Comparison of ENCODE assay signal across 8 cellular contexts in genomic region chr7:92133737-92134270, GRCh38. TPM values are rescaled to one million over a fixed set of nuclear protein-coding genes. Genes with fewer than 3 reads are reported as not detected.
DNase-seq lines count a peak whose midpoint lies in the region; ATAC-seq and TF ChIP-seq lines count a peak whose summit lies in the region.

No MANE protein-coding gene starts in this region.

- peak overlapping the region; percentile 87 for H3K4me3 ChIP-seq in HAP-1
- H3K4me3 ChIP-seq in Loucy (ENCODE audit: low read length, poor library complexity, severe bottlenecking): peak overlapping the region; percentile 84
- H3K4me3 ChIP-seq in rectal smooth muscle tissue (ENCODE audit: low read length): peak overlapping the region; percentile 97
- peak overlapping the region; percentile 46 to 61 for H3K4me3 ChIP-seq in aorta (ENCODE audit: low read length in 2 of 2)

- H3K27ac ChIP-seq in angular gyrus (ENCODE audit: low read depth, low read length): peak overlapping the region; percentile 93
- H3K27ac ChIP-seq in rectal smooth muscle tissue (ENCODE audit: low read depth, low read length): peak overlapping the region; percentile 98
- peak overlapping the region; percentile 58 to 68 for H3K27ac ChIP-seq in aorta (ENCODE audit: low read depth in 1 of 2, low read length in 2 of 2)

- peak; percentile 75 for TF ChIP-seq CTCF in Loucy (conservative IDR thresholded peaks at IDR 0.05; ENCODE audit: low read length)

- H2AFZ ChIP-seq in Loucy (ENCODE audit: low read length): peak overlapping the region; percentile 91

- H3K27me3 ChIP-seq in HAP-1 (ENCODE audit: low read depth) (no peaks in the 10 kb centered on the region), Loucy (ENCODE audit: insufficient read depth, low read length, poor library complexity, severe bottlenecking) (no peaks in the 10 kb centered on the region), rectal smooth muscle tissue (ENCODE audit: control insufficient read depth, insufficient read depth, low read length) (no peaks in the 10 kb centered on the region), aorta (ENCODE audit: control insufficient read depth in 1 of 2, insufficient read depth in 2 of 2, low read length in 1 of 2) (no peaks in the 10 kb centered on the region)

- 0% methylated on average over 40 to 42 of the region's 42 CpGs for WGBS in aorta, 2 donors

- ATAC-seq in aorta (ENCODE audit: low FRiP score): peak; percentile 82

- H3F3A ChIP-seq in Loucy (ENCODE audit: low read depth): 0 out of 2 replicates have a peak, but pooled peaks cover 3% of the 10 kb centered on the region

- H3K79me2 ChIP-seq in Loucy (ENCODE audit: insufficient read depth, low read length): peaks cover 65% of the 10 kb centered on the region

- H3K9me2 ChIP-seq in Loucy (replicated peaks; ENCODE audit: low read depth, low read length): no peaks in the 10 kb centered on the region

- in situ Hi-C loops in HAP-1 (cut with MboI; ENCODE audit: low sequenced_read_pairs): no loop called here

- intact Hi-C loops in aorta (cut with DNase I): loop anchor here in 1 of 2 donors (5.0 to 10.0 kb wide), 4 partner anchors 43 to 393 kb away; partner anchors contain the start of genes AKAP9, GATAD1, LRRD1 and PEX1

- H3K9ac ChIP-seq in Loucy (ENCODE audit: low read depth, low read length, poor library complexity, severe bottlenecking) (peak overlapping the region; percentile 91), rectal smooth muscle tissue (ENCODE audit: low read length) (peak overlapping the region; percentile 82)

- H3K9me3 ChIP-seq in HAP-1 (no peaks in the 10 kb centered on the region), Loucy (ENCODE audit: insufficient read depth, low read depth, low read length) (no peaks in the 10 kb centered on the region), aorta (ENCODE audit: control insufficient read depth, low read length) (no peaks in the 10 kb centered on the region)

- DNase-seq in GDM1 (lab: John Stamatoyannopoulos, UW) (peak; percentile 51), HAP-1 (ENCODE audit: low spot score in 2 of 2) (peak; percentile 43 to 91), T-helper 1 cell (peak; percentile 37 to 62 (median 51)), hepatic stellate cell (ENCODE audit: low spot score) (peak; percentile 53), aorta (peak; percentile 77 to 91)

- H3K36me3 ChIP-seq in HAP-1 (replicated peaks) (peaks cover 22% of the 10 kb centered on the region), Loucy (ENCODE audit: insufficient read depth, low read length) (peaks cover 26% of the 10 kb centered on the region; the same call in 1 of the 2 replicates), rectal smooth muscle tissue (ENCODE audit: control insufficient read depth, insufficient read depth, low read length) (no peaks in the 10 kb centered on the region), aorta (ENCODE audit: control insufficient read depth in 1 of 2, insufficient read depth in 2 of 2, low read length in 1 of 2) (no peaks in the 10 kb centered on the region)

- H3K4me1 ChIP-seq in HAP-1: peaks cover 16% of the 10 kb centered on the region
- peaks cover 59% of the 10 kb centered on the region for H3K4me1 ChIP-seq in Loucy (ENCODE audit: insufficient read depth, low read length, poor library complexity, severe bottlenecking)
- H3K4me1 ChIP-seq in rectal smooth muscle tissue (ENCODE audit: control insufficient read depth, insufficient read depth, low read length): no peaks in the 10 kb centered on the region
- H3K4me1 ChIP-seq in aorta (ENCODE audit: control insufficient read depth in 1 of 2, insufficient read depth in 2 of 2, low read length in 2 of 2): no peaks in the 10 kb centered on the region

- peak overlapping the region; percentile 99 for H3K4me2 ChIP-seq in Loucy (ENCODE audit: low read depth, low read length, poor library complexity, severe bottlenecking)

- H4K20me1 ChIP-seq in Loucy (ENCODE audit: insufficient read depth, low read length, poor library complexity, severe bottlenecking): peaks cover 45% of the 10 kb centered on the region

RNA-seq across cellular contexts. Expression of gene CYP51A1, which starts 0.5 kb away (rescaled TPM):
- 10 to 100 TPM; 30.7 to 38.4 TPM for total RNA-seq in aorta
- 10 to 100 TPM in 1 of 2 donors, 1 to 10 TPM in 1; 9.4 to 15.1 TPM for polyA plus RNA-seq in aorta

RNA-seq across cellular contexts. Expression of gene LRRD1, which starts 45.1 kb away (rescaled TPM):
- under 1 TPM in 1 of 2 donors, not detected in 1; 0.51 TPM for total RNA-seq in aorta
- not detected for polyA plus RNA-seq in aorta

Comparison
In these comparisons a context has a peak if more than half of its experiments do, and no peak if none do; other contexts are left out.
1. Peak in every context shown above with its lines: DNase-seq, ATAC-seq, H3K4me3 ChIP-seq and H3K27ac ChIP-seq.